In the genomic region with DNA sequence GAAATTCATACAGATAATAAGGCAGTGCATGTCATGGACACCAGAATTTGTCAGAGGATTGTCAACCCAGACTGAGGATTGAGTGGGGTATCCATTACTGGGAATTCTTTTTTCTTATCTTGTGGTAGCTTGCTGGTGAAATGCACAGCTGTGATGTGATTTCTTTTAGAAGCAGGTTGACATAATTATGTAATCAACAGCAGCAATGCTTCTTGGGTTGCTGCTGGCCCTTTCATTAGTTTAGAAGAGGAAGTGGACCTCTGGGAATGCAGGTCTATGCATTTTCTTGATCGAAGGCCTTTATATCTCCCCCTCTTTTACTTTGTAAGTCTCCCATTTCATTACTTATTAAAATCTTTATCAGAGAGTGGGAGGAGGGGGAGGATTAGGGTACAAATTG, we compare ENCODE assay signal across 26 cellular contexts.
DNase-seq lines count a peak whose midpoint lies in the region; ATAC-seq, FAIRE-seq and TF ChIP-seq lines count a peak whose summit lies in the region.
"Had no signal": no experiment of that assay in that cellular context is flagged by ENCODE, and none has a peak within 500 bp of the region (broad histone marks: within the 10 kb centered on the region; RNA-seq: fewer than 3 reads in every experiment).

No MANE protein-coding gene starts in this region.

- in situ Hi-C loops in GM12878 (cut with MboI): no loop called here

- BruUV-seq in GM12878 (replicated peaks; lab: Mats Ljungman, UMichigan): no TSS peak

- FAIRE-seq in GM12878 (lab: Jason Lieb, UNC): no peak
- FAIRE-seq: A204.1, D721Med, GM12892, GM19239, HepG2 had no signal

- DNase-seq in NOMO-1 treated with DMSO at 0.1 percent for 48 hours (lab: John Stamatoyannopoulos, UW; ENCODE audit: unreplicated experiment) (peak; percentile 3), NOMO-1 treated with dmso at 0.1 percent for 144 hours (lab: John Stamatoyannopoulos, UW; ENCODE audit: unreplicated experiment) (no peak), NCI-H2171 (lab: John Stamatoyannopoulos, UW) (peak; percentile 38), GM12878 (ENCODE audit: low read depth, low spot score) (no peak), NCI-H1694 treated with DMSO at 0.1 percent for 48 hours (lab: John Stamatoyannopoulos, UW) (no peak)
- DNase-seq in central memory CD4-positive, alpha-beta T cell: no peak
- DNase-seq: CD4-positive, CD25-positive, alpha-beta regulatory T cell; GM23248; H7; Kasumi-1; NCI-H1092; NCI-H1417 treated with DMSO at 0.1 percent for 48 hours; NCI-H187 treated with DMSO at 0.1 percent for 48 hours; NCI-H2227 treated with DMSO at 0.1 percent for 48 hours; NCI-H526 treated with DMSO at 0.1 percent for 48 hours; PC-9; T-helper 1 cell had no signal

- RAD21 ChIA-PET in GM12878 (lab: Charles Lee; ENCODE audit: unreplicated experiment): no interaction called here

- 79% methylated on average over 1 of the region's 1 CpG for WGBS in GM12878 (ENCODE audit: insufficient coverage, insufficient replicate concordance, low lambda C conversion rate, missing lambda C conversion rate)

- POLR2A ChIA-PET in GM12878 (lab: Charles Lee): no interaction called here

- TF ChIP-seq POLR2A in GM12878 (IDR thresholded peaks at IDR 0.05; ENCODE audit: low read depth, low read length): no peak

- no peaks in the 10 kb centered on the region for H4K20me1 ChIP-seq in GM12878 (ENCODE audit: control insufficient read depth, insufficient read depth)
- H4K20me1 ChIP-seq: BLaER1 had no signal

- H3K4me2 ChIP-seq in GM12878 (ENCODE audit: control insufficient read depth, insufficient read depth): no peak overlapping the region
- H3K4me2 ChIP-seq: BLaER1, PC-9 had no signal

- TF ChIP-seq EP300 in GM12878 (IDR thresholded peaks at IDR 0.05; ENCODE audit: borderline replicate concordance in 1 of 2, control insufficient read depth in 1 of 2, low read depth in 2 of 2, low read length in 2 of 2): no peak

- intact Hi-C loops in GM12878 (cut with micrococcal nuclease; ENCODE audit: unreplicated experiment): no loop called here

- H3K27me3 ChIP-seq in GM12878 (replicated peaks in 1 of 2; ENCODE audit: control insufficient read depth in 2 of 2, insufficient read depth in 2 of 2, low read length in 1 of 2): peaks cover 0 to 3% of the 10 kb centered on the region in 2 experiments; a peak in 2 of 4 replicates
- H3K27me3 ChIP-seq: BLaER1, SJCRH30 had no signal

- no peaks in the 10 kb centered on the region for H3K9me3 ChIP-seq in GM12878 (replicated peaks; ENCODE audit: control insufficient read depth, insufficient read depth, low read length)
- H3K9me3 ChIP-seq: BLaER1, SJCRH30 had no signal

- no peak for TF ChIP-seq RAD21 in GM12878 (IDR thresholded peaks at IDR 0.05; ENCODE audit: insufficient read depth, low read depth, low read length)

- no peak for TF ChIP-seq CTCF in GM12878 (IDR thresholded peaks at IDR 0.05 in 2 of 3, conservative IDR thresholded peaks at IDR 0.05 in 1 of 3; ENCODE audit: control insufficient read depth in 2 of 3, extremely low read depth in 1 of 3, insufficient read depth in 1 of 3, low read depth in 3 of 3, low read length in 3 of 3)

- no peak overlapping the region for H3K9ac ChIP-seq in GM12878 (ENCODE audit: control insufficient read depth, insufficient read depth, low read length)
- H3K9ac ChIP-seq: BLaER1, GM23248 had no signal

- ATAC-seq in GM12878 (no peak), GM21381 (IDR thresholded peaks at IDR 0.05; ENCODE audit: unreplicated experiment) (no peak)
- ATAC-seq: HepG2, Right ventricle myocardium inferior had no signal

- H3K4me1 ChIP-seq in GM12878 (ENCODE audit: control insufficient read depth, insufficient read depth, low read length): no peaks in the 10 kb centered on the region
- H3K4me1 ChIP-seq: BLaER1 had no signal

- no peak overlapping the region for H2AFZ ChIP-seq in GM12878 (ENCODE audit: control insufficient read depth, low read depth, low read length)
- H2AFZ ChIP-seq: GM23248, PC-9 had no signal

- H3K79me2 ChIP-seq in GM12878 (ENCODE audit: control insufficient read depth, insufficient read depth, low read length): no peaks in the 10 kb centered on the region

- SMC1A ChIA-PET in GM12878 (lab: Charles Lee; ENCODE audit: uncharacterized antibody, unreplicated experiment): interaction anchor here (0.5 kb wide), 1 partner anchor 235 kb away, joined by 3 read pairs; no protein-coding TSS in a partner anchor

- no peak overlapping the region for H3K27ac ChIP-seq in GM12878 (ENCODE audit: control insufficient read depth, insufficient read depth)
- H3K27ac ChIP-seq: BLaER1, GM23248, PC-9, SJCRH30 had no signal

- no peak overlapping the region for H3K4me3 ChIP-seq in GM12878
- H3K4me3 ChIP-seq: BLaER1, GM23248, PC-9, SJCRH30 had no signal

- H3K36me3 ChIP-seq in GM12878 (ENCODE audit: control insufficient read depth in 2 of 2, insufficient read depth in 2 of 2, low read length in 1 of 2): no peaks in the 10 kb centered on the region
- H3K36me3 ChIP-seq: BLaER1, SJCRH30 had no signal

- CTCF ChIA-PET in GM12878 (lab: Yijun Ruan, JAX): no interaction called here

TF ChIP-seq in GM12878, 131 proteins besides CTCF, POLR2A, EP300 and RAD21:
- TF ChIP-seq CBX5 (IDR thresholded peaks at IDR 0.05; ENCODE audit: low read depth) (no peak), ZBTB40 (IDR thresholded peaks at IDR 0.05; ENCODE audit: borderline replicate concordance) (no peak), SPI1 (IDR thresholded peaks at IDR 0.05; ENCODE audit: borderline replicate concordance, insufficient read depth, low read depth, low read length) (0 out of 2 replicates have a peak, but pooled peaks have one; percentile 4)

Comparison
In these comparisons a context has a peak if more than half of its experiments do, and no peak if none do; other contexts are left out.
1. DNase-seq: peak in NOMO-1 treated with DMSO at 0.1 percent for 48 hours (single experiment) and NCI-H2171 (single experiment); none in NOMO-1 treated with dmso at 0.1 percent for 144 hours (single experiment), GM12878 (single experiment), central memory CD4-positive, alpha-beta T cell (single experiment) and NCI-H1694 treated with DMSO at 0.1 percent for 48 hours (single experiment).